ENCODE assay signal across 8 cellular contexts in genomic region chr5:142222881-142223558, GRCh38.
DNase-seq lines count a peak whose midpoint lies in the region; ATAC-seq and TF ChIP-seq lines count a peak whose summit lies in the region.

No MANE protein-coding gene starts in this region.

- peaks cover 0 to 2% (median 0%) of the 10 kb centered on the region in 8 donors for H3K9me3 Mint-ChIP-seq in CD4-positive, alpha-beta memory T cell

- H3K27me3 ChIP-seq in CD4-positive, alpha-beta memory T cell (ENCODE audit: insufficient read depth, low read length) = no peaks in the 10 kb centered on the region
- H3K27me3 ChIP-seq in Loucy (ENCODE audit: insufficient read depth, low read length, poor library complexity, severe bottlenecking) = no peaks in the 10 kb centered on the region
- H3K27me3 ChIP-seq in effector memory CD4-positive, alpha-beta T cell (replicated peaks; ENCODE audit: control insufficient read depth, insufficient read depth, low read length, poor library complexity, severe bottlenecking) = no peaks in the 10 kb centered on the region

- POLR2A ChIA-PET in CD4-positive, alpha-beta memory T cell (lab: Charles Lee; ENCODE audit: partially characterized antibody) = interaction anchor here (0.7 to 1.7 kb wide), 13 partner anchors 9 to 373 kb away, joined by 3 to 11 read pairs (median 3); partner anchors contain the start of genes RNF14 and SPRY4

- H3K9me2 ChIP-seq in Loucy (replicated peaks; ENCODE audit: low read depth, low read length) = no peaks in the 10 kb centered on the region

- H3K27ac ChIP-seq in CD4-positive, alpha-beta memory T cell (ENCODE audit: low read depth, low read length) = no peak overlapping the region
- peak overlapping the region; percentile 7 for H3K27ac ChIP-seq in effector memory CD4-positive, alpha-beta T cell (ENCODE audit: insufficient read depth, low read length, poor library complexity, severe bottlenecking)

- intact Hi-C loops in CD4-positive, alpha-beta memory T cell (cut with micrococcal nuclease) = loop anchor here (1.0 to 5.0 kb wide), 5 partner anchors 71 to 901 kb away; partner anchors contain the start of genes SPRY4 and TAF7

- no peak for DNase-seq in CD4-positive, alpha-beta memory T cell
- no peak for DNase-seq in effector memory CD4-positive, alpha-beta T cell
- DNase-seq in amniotic stem cell (lab: John Stamatoyannopoulos, UW) = no peak
- DNase-seq in anterior cingulate cortex (lab: John Stamatoyannopoulos, UW) = no peak
- no peak for DNase-seq in AG20443 (ENCODE audit: low spot score)

- H2AFZ ChIP-seq in Loucy (ENCODE audit: low read length) = no peak overlapping the region

- H3K4me1 ChIP-seq in CD4-positive, alpha-beta memory T cell (ENCODE audit: insufficient read depth, low read length) = peaks cover 32% of the 10 kb centered on the region
- no peaks in the 10 kb centered on the region for H3K4me1 ChIP-seq in Loucy (ENCODE audit: insufficient read depth, low read length, poor library complexity, severe bottlenecking)
- H3K4me1 ChIP-seq in effector memory CD4-positive, alpha-beta T cell (ENCODE audit: control insufficient read depth, insufficient read depth, low read length, poor library complexity, severe bottlenecking) = peaks cover 12% of the 10 kb centered on the region

- ATAC-seq in GM21717 (IDR thresholded peaks at IDR 0.05; ENCODE audit: unreplicated experiment) (peak; percentile 10), HG03108 (IDR thresholded peaks at IDR 0.05; ENCODE audit: unreplicated experiment) (no peak)

- H3K4me3 ChIP-seq in CD4-positive, alpha-beta memory T cell (ENCODE audit: low read length in 2 of 2) = no peak overlapping the region
- no peak overlapping the region for H3K4me3 ChIP-seq in Loucy (ENCODE audit: low read length, poor library complexity, severe bottlenecking)
- no peak overlapping the region for H3K4me3 ChIP-seq in effector memory CD4-positive, alpha-beta T cell (ENCODE audit: insufficient read depth, low read depth, low read length, poor library complexity, severe bottlenecking)

- peaks cover 22 to 44% (median 33%) of the 10 kb centered on the region in 4 donors for H3K4me1 Mint-ChIP-seq in CD4-positive, alpha-beta memory T cell

- H3K9ac ChIP-seq in Loucy (ENCODE audit: low read depth, low read length, poor library complexity, severe bottlenecking) = no peak overlapping the region

- no peaks in the 10 kb centered on the region for H3F3A ChIP-seq in Loucy (ENCODE audit: low read depth)

- no peaks in the 10 kb centered on the region for H3K36me3 ChIP-seq in CD4-positive, alpha-beta memory T cell (ENCODE audit: insufficient read depth, low read length)
- no peaks in the 10 kb centered on the region for H3K36me3 ChIP-seq in Loucy (ENCODE audit: insufficient read depth, low read length)
- no peaks in the 10 kb centered on the region for H3K36me3 ChIP-seq in effector memory CD4-positive, alpha-beta T cell (ENCODE audit: control insufficient read depth, insufficient read depth, low read length)

- H3K4me2 ChIP-seq in Loucy (ENCODE audit: low read depth, low read length, poor library complexity, severe bottlenecking) = no peak overlapping the region

- H3K79me2 ChIP-seq in Loucy (ENCODE audit: insufficient read depth, low read length) = no peaks in the 10 kb centered on the region

- 0 out of 2 replicates have a peak, but pooled peaks have one; percentile 11 for TF ChIP-seq CTCF in Loucy (conservative IDR thresholded peaks at IDR 0.05; ENCODE audit: low read length)

- H4K20me1 ChIP-seq in Loucy (ENCODE audit: insufficient read depth, low read length, poor library complexity, severe bottlenecking) = no peaks in the 10 kb centered on the region

- H3K4me3 Mint-ChIP-seq in CD4-positive, alpha-beta memory T cell = peak overlapping the region in 5 of 8 donors; percentile 17 to 78 (median 53)

- CTCF ChIA-PET in CD4-positive, alpha-beta memory T cell (lab: Charles Lee; ENCODE audit: partially characterized antibody) = interaction anchor here (0.8 to 1.4 kb wide), 4 partner anchors 16 to 98 kb away, joined by 3 to 6 read pairs (median 3); no protein-coding TSS in a partner anchor

- H3K9me3 ChIP-seq in CD4-positive, alpha-beta memory T cell (ENCODE audit: control insufficient read depth in 1 of 2, low read length in 2 of 2) = no peaks in the 10 kb centered on the region
- no peaks in the 10 kb centered on the region for H3K9me3 ChIP-seq in Loucy (ENCODE audit: insufficient read depth, low read depth, low read length)
- H3K9me3 ChIP-seq in effector memory CD4-positive, alpha-beta T cell (ENCODE audit: control insufficient read depth, low read length) = no peaks in the 10 kb centered on the region

- H3K36me3 Mint-ChIP-seq in CD4-positive, alpha-beta memory T cell = no peaks in the 10 kb centered on the region

- no peaks in the 10 kb centered on the region for H3K27me3 Mint-ChIP-seq in CD4-positive, alpha-beta memory T cell

- peak overlapping the region; percentile 83 to 96 (median 94) for H3K27ac Mint-ChIP-seq in CD4-positive, alpha-beta memory T cell
